In the genomic region with DNA sequence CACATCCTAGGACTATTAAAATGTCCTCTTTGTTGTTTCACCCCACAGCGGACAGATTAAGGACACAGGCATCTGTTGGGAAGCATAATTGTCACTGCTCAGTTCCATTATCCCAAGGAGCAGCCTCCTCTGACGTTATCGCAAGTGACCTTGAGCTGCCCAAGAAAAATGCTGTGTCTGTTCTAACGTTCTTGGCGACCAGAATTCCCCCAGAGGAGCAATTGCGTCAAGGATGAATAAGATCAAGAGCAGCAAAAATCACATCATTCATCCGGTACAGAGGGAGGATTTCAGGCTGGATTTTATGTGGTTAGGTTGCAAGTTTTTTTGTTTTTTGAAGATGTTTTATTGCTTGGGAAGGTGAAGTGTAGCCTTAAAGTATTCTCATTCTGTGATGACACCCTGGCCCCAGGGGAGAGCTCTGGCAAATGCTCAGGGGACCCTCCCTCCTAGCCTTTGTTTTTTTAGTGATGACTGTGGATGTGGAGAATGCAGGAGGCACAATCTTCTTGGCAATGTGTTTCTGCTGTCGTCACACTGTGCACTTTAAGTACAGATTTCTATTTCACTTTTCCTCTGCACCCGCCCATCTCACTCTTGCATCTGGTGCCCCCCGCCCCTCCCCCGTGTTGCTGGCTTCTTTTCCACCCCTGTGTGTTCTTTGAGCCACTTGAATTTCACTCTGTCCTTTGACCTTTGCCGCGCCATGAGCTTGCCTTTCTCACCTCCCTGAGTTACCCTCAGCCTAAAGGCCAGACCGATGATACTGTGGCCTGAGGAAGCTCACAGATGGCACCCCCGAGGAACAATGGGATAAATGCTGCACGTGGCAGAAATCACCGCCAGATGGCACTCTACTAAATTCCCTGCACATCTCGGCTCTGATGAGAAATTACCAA, we compare ENCODE assay signal across 8 cellular contexts.
A peak's percentile ranks its signal among the peaks of the same experiment; 100 is the strongest.
DNase-seq lines count a peak whose midpoint lies in the region; ATAC-seq and TF ChIP-seq lines count a peak whose summit lies in the region.

No MANE protein-coding gene starts in this region.

- DNase-seq in NCI-H1417 (lab: John Stamatoyannopoulos, UW), result peak; percentile 27 to 87 (median 75)
- no peak for DNase-seq in NCI-H1417 treated with DMSO at 0.1 percent for 48 hours (lab: John Stamatoyannopoulos, UW)
- peak; percentile 72 for DNase-seq in HS-5 (ENCODE audit: low read depth)
- DNase-seq in RWPE2 (ENCODE audit: low spot score), result peak; percentile 86
- peak; percentile 32 for DNase-seq in activated T-helper 9 cell treated with anti-CD3 and anti-CD28 coated beads, Interleukin-2, amount 50 U/mL, for 16 hours (ENCODE audit: low read depth)
- DNase-seq in foreskin fibroblast, result peak; percentile 62 to 87
- DNase-seq in non-pigmented ciliary epithelial cell (ENCODE audit: low read depth), result peak; percentile 48
- DNase-seq in superior temporal gyrus (ENCODE audit: extremely low spot score), result peak; percentile 87

- H3K27me3 ChIP-seq in RWPE2 (ENCODE audit: insufficient read depth, poor library complexity, severe bottlenecking), result no peaks in the 10 kb centered on the region

- peaks cover 13% of the 10 kb centered on the region for H3K4me1 ChIP-seq in RWPE2 (ENCODE audit: insufficient read depth, poor library complexity, severe bottlenecking)

- no peaks in the 10 kb centered on the region for H3K9me3 ChIP-seq in RWPE2 (ENCODE audit: severe bottlenecking)

- ATAC-seq in RWPE2 (ENCODE audit: low read depth), result peak; percentile 79

- TF ChIP-seq CTCF in RWPE2 (IDR thresholded peaks at IDR 0.05; ENCODE audit: poor library complexity, severe bottlenecking) (peak; percentile 97), foreskin fibroblast (IDR thresholded peaks at IDR 0.05; ENCODE audit: low read depth, low read length) (peak; percentile 69)

- no peaks in the 10 kb centered on the region for H3K36me3 ChIP-seq in RWPE2 (ENCODE audit: low read depth)

- H3K4me3 ChIP-seq in RWPE2 (ENCODE audit: severe bottlenecking), result peak overlapping the region; percentile 5
- H3K4me3 ChIP-seq in foreskin fibroblast (ENCODE audit: low read depth in 1 of 2, low read length in 2 of 2), result peak overlapping the region; percentile 30 to 35

- peak overlapping the region; percentile 81 for H3K27ac ChIP-seq in RWPE2 (ENCODE audit: poor library complexity, severe bottlenecking)
